1 cellular context compared by ENCODE assay signal in genomic region chr17:50687200-50688066, GRCh38.
TF ChIP-seq lines count a peak whose summit lies in the region.

No MANE protein-coding gene starts in this region.

TF ChIP-seq in HepG2, 621 proteins besides CTCF, POLR2A, EP300 and RAD21 (continued from another document and continues in another):
- TF ChIP-seq HBP1 (CRISPR knock-in tag; IDR thresholded peaks at IDR 0.05; ENCODE audit: low read depth) = no peak; the same call in 1 of the 2 replicates
- no peak; the same call in 1 of the 2 replicates for TF ChIP-seq ZNF749 (CRISPR knock-in tag; IDR thresholded peaks at IDR 0.05; ENCODE audit: borderline replicate concordance)
- TF ChIP-seq HOXA7 (CRISPR knock-in tag; IDR thresholded peaks at IDR 0.05) = no peak
- TF ChIP-seq SAFB2 (CRISPR knock-in tag; IDR thresholded peaks at IDR 0.05; ENCODE audit: borderline replicate concordance, low read depth) = 0 out of 2 replicates have a peak, but pooled peaks have one; percentile 12
- 0 out of 2 replicates have a peak, but pooled peaks have one; percentile 11 for TF ChIP-seq DMAP1 (CRISPR knock-in tag; IDR thresholded peaks at IDR 0.05)
- TF ChIP-seq ATAD3A (CRISPR knock-in tag; IDR thresholded peaks at IDR 0.05) = peak; percentile 58; the same call in 1 of the 2 replicates
- TF ChIP-seq HMGXB3 (CRISPR knock-in tag; IDR thresholded peaks at IDR 0.05; ENCODE audit: borderline replicate concordance) = no peak
- peak; percentile 70; the same call in 1 of the 2 replicates for TF ChIP-seq ZNF280B (CRISPR knock-in tag; IDR thresholded peaks at IDR 0.05; ENCODE audit: borderline replicate concordance)
- peak; percentile 66; the same call in 1 of the 2 replicates for TF ChIP-seq ZNF180 (CRISPR knock-in tag; IDR thresholded peaks at IDR 0.05; ENCODE audit: borderline replicate concordance, low read depth)
- TF ChIP-seq ETS1 (CRISPR knock-in tag; IDR thresholded peaks at IDR 0.05) = 0 out of 2 replicates have a peak, but pooled peaks have one; percentile 58
- TF ChIP-seq KDM3A (CRISPR knock-in tag; IDR thresholded peaks at IDR 0.05; ENCODE audit: low read depth) = peak; percentile 61
- TF ChIP-seq ZBTB20 (CRISPR knock-in tag; IDR thresholded peaks at IDR 0.05; ENCODE audit: borderline replicate concordance, low read depth) = no peak; the same call in 1 of the 2 replicates
- no peak; the same call in 1 of the 2 replicates for TF ChIP-seq ATF2 (CRISPR knock-in tag; IDR thresholded peaks at IDR 0.05)
- TF ChIP-seq ZC3H13 (CRISPR knock-in tag; IDR thresholded peaks at IDR 0.05) = peak; percentile 44; the same call in 1 of the 2 replicates
- 0 out of 2 replicates have a peak, but pooled peaks have one; percentile 9 for TF ChIP-seq U2AF2 (IDR thresholded peaks at IDR 0.05; ENCODE audit: low read depth, low read length)
- TF ChIP-seq ZNF326 (CRISPR knock-in tag; IDR thresholded peaks at IDR 0.05; ENCODE audit: borderline replicate concordance) = no peak
- TF ChIP-seq MEIS1 (CRISPR knock-in tag; IDR thresholded peaks at IDR 0.05; ENCODE audit: borderline replicate concordance) = 0 out of 2 replicates have a peak, but pooled peaks have one; percentile 59
- no peak for TF ChIP-seq USF2 (IDR thresholded peaks at IDR 0.05; ENCODE audit: low read depth, low read length)
- no peak for TF ChIP-seq USF2 (CRISPR knock-in tag; IDR thresholded peaks at IDR 0.05; ENCODE audit: borderline replicate concordance)
- 0 out of 2 replicates have a peak, but pooled peaks have one; percentile 50 for TF ChIP-seq ZFYVE20 (CRISPR knock-in tag; IDR thresholded peaks at IDR 0.05; ENCODE audit: borderline replicate concordance, low read depth)
- TF ChIP-seq REST (IDR thresholded peaks at IDR 0.05; ENCODE audit: borderline replicate concordance in 1 of 2, low read depth in 1 of 2, low read length in 2 of 2) = 0 out of 4 replicates have a peak, but pooled peaks of 1 of the 2 experiments have one; percentile 22
- no peak for TF ChIP-seq NFE2 (CRISPR knock-in tag; IDR thresholded peaks at IDR 0.05)
- peak; percentile 33; the same call in 1 of the 2 replicates for TF ChIP-seq ZNF430 (CRISPR knock-in tag; IDR thresholded peaks at IDR 0.05)
- TF ChIP-seq ATF5 (CRISPR knock-in tag; IDR thresholded peaks at IDR 0.05; ENCODE audit: low read depth) = 0 out of 2 replicates have a peak, but pooled peaks have one; percentile 40
- TF ChIP-seq ZNF441 (CRISPR knock-in tag; IDR thresholded peaks at IDR 0.05; ENCODE audit: borderline replicate concordance) = no peak
- TF ChIP-seq IRX3 (CRISPR knock-in tag; IDR thresholded peaks at IDR 0.05; ENCODE audit: borderline replicate concordance, low read depth) = no peak; the same call in 1 of the 2 replicates
- TF ChIP-seq HMGA1 (CRISPR knock-in tag; conservative IDR thresholded peaks at IDR 0.05) = no peak
- TF ChIP-seq TIGD3 (CRISPR knock-in tag; IDR thresholded peaks at IDR 0.05; ENCODE audit: borderline replicate concordance) = no peak
- 0 out of 3 replicates have a peak, but pooled peaks have one; percentile 13 for TF ChIP-seq MXI1 (IDR thresholded peaks at IDR 0.05; ENCODE audit: borderline replicate concordance, low read depth, low read length)
- TF ChIP-seq ZMYM3 (CRISPR knock-in tag; IDR thresholded peaks at IDR 0.05) = peak; percentile 67
- TF ChIP-seq ZNF556 (CRISPR knock-in tag; IDR thresholded peaks at IDR 0.05; ENCODE audit: borderline replicate concordance) = peak; percentile 42; the same call in 1 of the 2 replicates
- no peak for TF ChIP-seq SOX6 (IDR thresholded peaks at IDR 0.05)
- TF ChIP-seq SOX6 (CRISPR knock-in tag; IDR thresholded peaks at IDR 0.05) = peak; percentile 9; the same call in 1 of the 2 replicates
- no peak for TF ChIP-seq MTA1 (CRISPR knock-in tag; IDR thresholded peaks at IDR 0.05; ENCODE audit: borderline replicate concordance)
- TF ChIP-seq ZNF547 (CRISPR knock-in tag; IDR thresholded peaks at IDR 0.05) = 0 out of 2 replicates have a peak, but pooled peaks have one; percentile 47
- no peak for TF ChIP-seq DPF2 (CRISPR knock-in tag; IDR thresholded peaks at IDR 0.05; ENCODE audit: borderline replicate concordance, low read depth)
- no peak; the same call in 1 of the 2 replicates for TF ChIP-seq AKAP8 (CRISPR knock-in tag; IDR thresholded peaks at IDR 0.05)
- TF ChIP-seq MTF2 (CRISPR knock-in tag; IDR thresholded peaks at IDR 0.05; ENCODE audit: borderline replicate concordance) = peak; percentile 37; the same call in 1 of the 2 replicates
